17 cellular contexts compared by ENCODE assay signal in the genomic region with DNA sequence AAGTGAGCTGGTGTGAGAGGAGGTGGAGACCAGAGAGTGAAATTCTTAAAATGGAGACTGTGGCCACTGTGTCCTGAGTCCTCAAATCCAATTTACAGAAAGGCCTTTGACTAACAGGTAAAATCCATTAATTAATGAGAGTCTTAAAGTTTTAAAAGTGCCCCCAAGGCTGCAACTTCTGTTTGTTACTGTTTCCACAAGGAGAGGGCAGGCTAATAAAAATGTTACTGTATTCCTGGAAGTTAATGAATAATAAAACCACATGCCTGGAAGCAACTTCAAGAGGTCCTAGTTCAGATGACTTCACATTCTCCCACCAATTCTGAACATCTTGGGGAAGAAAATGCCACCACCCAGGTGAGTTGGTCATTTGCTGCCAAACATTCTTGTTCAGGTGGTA. TPM values are rescaled to one million over a fixed set of nuclear protein-coding genes. Genes with fewer than 3 reads are reported as not detected.
A peak's percentile ranks its signal among the peaks of the same experiment; 100 is the strongest.
DNase-seq lines count a peak whose midpoint lies in the region; ATAC-seq, FAIRE-seq and TF ChIP-seq lines count a peak whose summit lies in the region.
"Had no signal": no experiment of that assay in that cellular context is flagged by ENCODE, and none has a peak within 500 bp of the region (broad histone marks: within the 10 kb centered on the region; RNA-seq: fewer than 3 reads in every experiment).

No MANE protein-coding gene starts in this region.

- H2BK5ac ChIP-seq in H1 (ENCODE audit: low read depth, low read length) = no peak overlapping the region

- no peak overlapping the region for H4K91ac ChIP-seq in H1 (replicated peaks; ENCODE audit: insufficient read length, low read length)

- no peaks in the 10 kb centered on the region for H3K4me1 Mint-ChIP-seq in GM23338
- H3K4me1 Mint-ChIP-seq: CD4-positive, CD25-positive, alpha-beta regulatory T cell had no signal

- H2AK5ac ChIP-seq in H1 (ENCODE audit: low read depth, low read length) = no peak overlapping the region

- peaks cover 3% of the 10 kb centered on the region for H3K27me3 Mint-ChIP-seq in GM23338 (ENCODE audit: insufficient read depth, low read depth, poor library complexity)

- H3K79me2 ChIP-seq in GM23338 (replicated peaks; ENCODE audit: insufficient read depth) (no peaks in the 10 kb centered on the region), H1 (ENCODE audit: control insufficient read depth in 1 of 2, insufficient read depth in 2 of 2, low read length in 2 of 2) (no peaks in the 10 kb centered on the region)

- no peak overlapping the region for H2BK20ac ChIP-seq in H1 (ENCODE audit: low read length)

- H3K27ac ChIP-seq in GM23338 (ENCODE audit: low read depth) (no peak overlapping the region), H1 (ENCODE audit: low read depth, low read length) (no peak overlapping the region), left lung (no peak overlapping the region), upper lobe of right lung (no peak overlapping the region)

- no peak for TF ChIP-seq RAD21 in H1 (IDR thresholded peaks at IDR 0.05 in 1 of 2, conservative IDR thresholded peaks at IDR 0.05 in 1 of 2; ENCODE audit: low read depth in 2 of 2, low read length in 2 of 2)

- H3K27ac Mint-ChIP-seq in GM23338 = no peak overlapping the region

- H3K27me3 ChIP-seq in GM23338 (ENCODE audit: insufficient read depth) (no peaks in the 10 kb centered on the region), H1 (replicated peaks in 1 of 4; ENCODE audit: control insufficient read depth in 3 of 4, extremely low read depth in 1 of 4, insufficient read depth in 3 of 4, low read length in 3 of 4) (no peaks in the 10 kb centered on the region), left lung (no peaks in the 10 kb centered on the region), upper lobe of right lung (no peaks in the 10 kb centered on the region)

- no peak for TF ChIP-seq EP300 in H1 (IDR thresholded peaks at IDR 0.05; ENCODE audit: borderline replicate concordance in 1 of 2, low read depth in 2 of 2, low read length in 2 of 2)

- H3K36me3 ChIP-seq in GM23338 (ENCODE audit: insufficient read depth) = no peaks in the 10 kb centered on the region
- H3K36me3 ChIP-seq in H1 (ENCODE audit: control insufficient read depth in 2 of 4, insufficient read depth in 4 of 4, low read length in 3 of 4) = no peaks in the 10 kb centered on the region
- H3K36me3 ChIP-seq in left lung = no peaks in the 10 kb centered on the region
- no peaks in the 10 kb centered on the region for H3K36me3 ChIP-seq in upper lobe of right lung

- in situ Hi-C loops in ACHN (cut with HindIII; ENCODE audit: low pct_ligation_motif_present, low pct_unique_long_range_greater_than_20kb, low sequenced_read_pairs) = no loop called here

- intact Hi-C loops in left lung (cut with DNase I) (no loop called here), upper lobe of right lung (cut with DNase I) (no loop called here)

- H3K9ac ChIP-seq in H1 (replicated peaks in 1 of 4; ENCODE audit: extremely low read depth in 1 of 4, low read depth in 3 of 4, low read length in 3 of 4) = no peak overlapping the region

- TF ChIP-seq CTCF in GM23338 (conservative IDR thresholded peaks at IDR 0.05; ENCODE audit: low read depth in 2 of 2) (no peak), H1 (IDR thresholded peaks at IDR 0.05; ENCODE audit: control extremely low read depth in 1 of 3, insufficient read depth in 1 of 3, low read depth in 1 of 3, low read length in 3 of 3) (no peak), left lung (IDR thresholded peaks at IDR 0.05) (no peak), upper lobe of right lung (IDR thresholded peaks at IDR 0.05) (no peak)

- no peaks in the 10 kb centered on the region for H4K20me1 ChIP-seq in GM23338 (replicated peaks; ENCODE audit: insufficient read depth)
- H4K20me1 ChIP-seq in H1 (replicated peaks in 1 of 2; ENCODE audit: control insufficient read depth in 1 of 2, insufficient read depth in 2 of 2, low read length in 2 of 2) = no peaks in the 10 kb centered on the region

- peak overlapping the region; percentile 24; the same call in 1 of the 2 replicates for H3K18ac ChIP-seq in H1 (ENCODE audit: extremely low read depth, low read length)

- no peak overlapping the region for H3K4me3 Mint-ChIP-seq in GM23338
- H3K4me3 Mint-ChIP-seq: CD4-positive, CD25-positive, alpha-beta regulatory T cell had no signal

- no peak for FAIRE-seq in H1 (lab: Jason Lieb, UNC)
- FAIRE-seq: GM18507, H54 had no signal

- no peak overlapping the region for H2BK12ac ChIP-seq in H1 (ENCODE audit: low read depth, low read length)

- H3K14ac ChIP-seq in H1 (ENCODE audit: insufficient read length) = no peak overlapping the region

- POLR2A ChIA-PET in H1 (lab: Charles Lee; ENCODE audit: partially characterized antibody) = no interaction called here

- H3K9me3 Mint-ChIP-seq in GM23338 = no peaks in the 10 kb centered on the region

- H3K23ac ChIP-seq in H1 (ENCODE audit: insufficient read length) = no peak overlapping the region

- no peak overlapping the region for H2BK120ac ChIP-seq in H1 (replicated peaks; ENCODE audit: low read depth, low read length)

- H3K4me2 ChIP-seq in GM23338 (no peak overlapping the region), H1 (ENCODE audit: insufficient read depth in 1 of 2, low read depth in 2 of 2, low read length in 2 of 2) (no peak overlapping the region)

- DNase-seq in ACHN = peak; percentile 50
- no peak for DNase-seq in GM23338 (ENCODE audit: low spot score)
- DNase-seq in H1 (ENCODE audit: low read depth in 1 of 2, low spot score in 2 of 2) = no peak
- DNase-seq in left lung = no peak
- no peak for DNase-seq in activated CD4-positive, CD25-positive, alpha-beta regulatory T cell treated with anti-CD3 and anti-CD28 coated beads, Interleukin-2, amount 50 U/mL, for 72 hours
- DNase-seq in upper lobe of right lung = no peak
- DNase-seq: CD4-positive, CD25-positive, alpha-beta regulatory T cell; DMS 273 treated with DMSO at 0.1 percent for 48 hours; GDM1; KBM-7; NCI-H1930; RPMI8226 had no signal

- H3K4me3 ChIP-seq in GM23338 (no peak overlapping the region), H1 (ENCODE audit: extremely low read depth in 1 of 4, insufficient read depth in 2 of 4, low read depth in 3 of 4, low read length in 4 of 4) (no peak overlapping the region), left lung (no peak overlapping the region), upper lobe of right lung (no peak overlapping the region)

- H3K79me1 ChIP-seq in H1 (ENCODE audit: low read depth, low read length) = no peaks in the 10 kb centered on the region

- H3K9me3 ChIP-seq in H1 (ENCODE audit: insufficient read depth in 2 of 2, low read depth in 1 of 2, low read length in 1 of 2) (no peaks in the 10 kb centered on the region), left lung (no peaks in the 10 kb centered on the region), upper lobe of right lung (no peaks in the 10 kb centered on the region)

- no peaks in the 10 kb centered on the region for H3F3A ChIP-seq in GM23338 (replicated peaks; ENCODE audit: low read depth)

- CTCF ChIA-PET in H1 (lab: Charles Lee; ENCODE audit: partially characterized antibody) = interaction anchor here (1.9 kb wide), 1 partner anchor 9 kb away, joined by 4 read pairs; no protein-coding TSS in a partner anchor

- H3K56ac ChIP-seq in H1 (replicated peaks; ENCODE audit: insufficient read length, low read depth, low read length) = no peak overlapping the region

- no peak overlapping the region for H2BK15ac ChIP-seq in H1 (ENCODE audit: low read length)

- no peak overlapping the region for H4K5ac ChIP-seq in H1 (ENCODE audit: insufficient read length, low read depth, low read length)

- ATAC-seq in GM23338 (no peak), left lung (peak; percentile 23), GM21576 (IDR thresholded peaks at IDR 0.05; ENCODE audit: unreplicated experiment) (no peak), GM18868 (IDR thresholded peaks at IDR 0.05; ENCODE audit: unreplicated experiment) (no peak), upper lobe of right lung (no peak)

- H2AFZ ChIP-seq in GM23338 (peak overlapping the region; percentile 33; the same call in 1 of the 2 replicates), H1 (ENCODE audit: low read length) (no peak overlapping the region)

- no peaks in the 10 kb centered on the region for H3K23me2 ChIP-seq in H1 (ENCODE audit: low read depth, low read length)

- TF ChIP-seq POLR2A in H1 (IDR thresholded peaks at IDR 0.05; ENCODE audit: control extremely low read depth in 1 of 2, low read depth in 2 of 2, low read length in 2 of 2) = no peak

- H3K4ac ChIP-seq in H1 (replicated peaks; ENCODE audit: insufficient read length, low read depth, low read length) = no peak overlapping the region

- no peaks in the 10 kb centered on the region for H3K9me2 ChIP-seq in GM23338 (ENCODE audit: insufficient read depth)

- H3K4me1 ChIP-seq in GM23338 (ENCODE audit: insufficient read depth) = no peaks in the 10 kb centered on the region
- H3K4me1 ChIP-seq in H1 (replicated peaks in 1 of 4; ENCODE audit: control insufficient read depth in 3 of 4, insufficient read depth in 4 of 4, low read length in 3 of 4) = no peaks in the 10 kb centered on the region
- H3K4me1 ChIP-seq in left lung = no peaks in the 10 kb centered on the region
- H3K4me1 ChIP-seq in upper lobe of right lung = no peaks in the 10 kb centered on the region

- no peak overlapping the region for H4K8ac ChIP-seq in H1 (ENCODE audit: extremely low read depth, insufficient read depth, low read length)

- no peaks in the 10 kb centered on the region for H3K36me3 Mint-ChIP-seq in GM23338 (ENCODE audit: low read depth)
- H3K36me3 Mint-ChIP-seq: CD4-positive, CD25-positive, alpha-beta regulatory T cell had no signal

RNA-seq across cellular contexts. Expression of gene LHX9, which starts 41.7 kb away (rescaled TPM):
- total RNA-seq in GM23338 (2014; rRNA removed; shearing (Covaris generic)) = not detected in 2 replicates
- polyA plus RNA-seq in GM23338 (2016; fragmentation: Nextera tagmentation; extraction: Ambion mirVana) (0.23 TPM in 1 of 2 replicates, not detected in the other), H1 (2011; rRNA removed) (not detected in 2 replicates)
- total RNA-seq in H1 (2021; fragmentation: NEBNext Ultra II Directional; extraction: Animal tissue kit (Norgen Biotek cat#: 25700)) = not detected in 2 replicates
- not detected for polyA plus RNA-seq in H1 (2011; cell fraction: cytosol; rRNA removed)
- polyA plus RNA-seq in H1 (2011; cell fraction: nucleus; rRNA removed) = not detected
- not detected in 4 replicates for polyA plus RNA-seq in H1 (2012, experiment 1 of 2)
- polyA plus RNA-seq in H1 (2012, experiment 2 of 2) = not detected
- under 0.01 TPM for polyA plus RNA-seq in H1 (2013, experiment 1 of 2)
- polyA plus RNA-seq in H1 (2013, experiment 2 of 2) = 0.02 TPM
- not detected in 2 replicates for polyA minus RNA-seq in H1 (2011; rRNA and poly(A)+ RNA removed)
- polyA minus RNA-seq in H1 (2011; cell fraction: cytosol; rRNA and poly(A)+ RNA removed) = not detected
- polyA minus RNA-seq in H1 (2011; cell fraction: nucleus; rRNA and poly(A)+ RNA removed) = not detected
- total RNA-seq in left lung (1 to 10 TPM in 1 of 2 donors, not detected in 1; 1.4 TPM), upper lobe of right lung (4.7 TPM)
- total RNA-seq: A673; CD4-positive, CD25-positive, alpha-beta regulatory T cell had no signal
- polyA plus RNA-seq: CD4-positive, CD25-positive, alpha-beta regulatory T cell had no signal

RNA-seq across cellular contexts. Expression of gene C1orf53, which starts 56.4 kb away (rescaled TPM):
- 2.7 TPM in 1 of 2 replicates, not detected in the other for total RNA-seq in GM23338 (2014; rRNA removed; shearing (Covaris generic))
- polyA plus RNA-seq in GM23338 (2016; fragmentation: Nextera tagmentation; extraction: Ambion mirVana) = 3.8 and 4.1 TPM in 2 replicates
- 0.56 and 0.80 TPM in 2 replicates for total RNA-seq in H1 (2021; fragmentation: NEBNext Ultra II Directional; extraction: Animal tissue kit (Norgen Biotek cat#: 25700))
- 1.3 and 1.8 TPM in 2 replicates for polyA plus RNA-seq in H1 (2011; rRNA removed)
- 1.2 TPM for polyA plus RNA-seq in H1 (2011; cell fraction: cytosol; rRNA removed)
- 0.91 TPM for polyA plus RNA-seq in H1 (2011; cell fraction: nucleus; rRNA removed)
- 0.92 to 1.1 TPM (median 0.95 TPM) in 3 of 4 replicates, not detected in the other for polyA plus RNA-seq in H1 (2012, experiment 1 of 2)
- 2.7 TPM for polyA plus RNA-seq in H1 (2012, experiment 2 of 2)
- 1.8 TPM for polyA plus RNA-seq in H1 (2013, experiment 1 of 2)
- polyA plus RNA-seq in H1 (2013, experiment 2 of 2) = 1.4 TPM
- 0.63 TPM in 1 of 2 replicates, not detected in the other for polyA minus RNA-seq in H1 (2011; rRNA and poly(A)+ RNA removed)
- polyA minus RNA-seq in H1 (2011; cell fraction: cytosol; rRNA and poly(A)+ RNA removed) = not detected
- polyA minus RNA-seq in H1 (2011; cell fraction: nucleus; rRNA and poly(A)+ RNA removed) = not detected
- 1 to 10 TPM; 5.1 to 8.9 TPM for total RNA-seq in left lung
- total RNA-seq in upper lobe of right lung = 4.0 TPM
- total RNA-seq: CD4-positive, CD25-positive, alpha-beta regulatory T cell had no signal
